6 cellular contexts compared by ENCODE assay signal in genomic region chr19:3479177-3479818, GRCh38. TPM values are rescaled to one million over a fixed set of nuclear protein-coding genes. Genes with fewer than 3 reads are reported as not detected.
DNase-seq lines count a peak whose midpoint lies in the region; ATAC-seq lines count a peak whose summit lies in the region.

No MANE protein-coding gene starts in this region.

- H2AFZ ChIP-seq in Karpas-422 (ENCODE audit: low read length): no peak overlapping the region

- no peaks in the 10 kb centered on the region for H4K20me1 ChIP-seq in Karpas-422 (ENCODE audit: insufficient read depth, low read depth, low read length)

- DNase-seq in Karpas-422 (peak; percentile 89), pons (ENCODE audit: low spot score) (peak; percentile 52), NCI-H187 (lab: John Stamatoyannopoulos, UW) (no peak)

- H3K9me2 ChIP-seq in Karpas-422 (replicated peaks; ENCODE audit: insufficient read depth, low read length): no peaks in the 10 kb centered on the region

- peak overlapping the region; percentile 96; the same call in 1 of the 2 replicates for H3K27ac ChIP-seq in Karpas-422 (ENCODE audit: low read length)

- no peaks in the 10 kb centered on the region for H3K27me3 ChIP-seq in Karpas-422 (ENCODE audit: low read length)

- no peak overlapping the region for H3K4me3 ChIP-seq in Karpas-422 (ENCODE audit: low read length)

- H3K4me1 ChIP-seq in Karpas-422 (ENCODE audit: low read length): peaks cover 29% of the 10 kb centered on the region

- no peaks in the 10 kb centered on the region for H3K36me3 ChIP-seq in Karpas-422 (ENCODE audit: insufficient read depth, low read length)

- H3K79me2 ChIP-seq in Karpas-422 (ENCODE audit: low read length): no peaks in the 10 kb centered on the region

- peak; percentile 56 to 60 for ATAC-seq in activated CD4-positive, CD25-positive, alpha-beta regulatory T cell treated with anti-CD3 and anti-CD28 coated beads, Interleukin-2, amount 50 U/mL, for 24 hours
- ATAC-seq in HG03139 (IDR thresholded peaks at IDR 0.05; ENCODE audit: unreplicated experiment) (no peak), GM18870 (IDR thresholded peaks at IDR 0.05; ENCODE audit: unreplicated experiment) (no peak)

- H3K9ac ChIP-seq in Karpas-422 (ENCODE audit: low read length): no peak overlapping the region

- no peaks in the 10 kb centered on the region for H3K9me3 ChIP-seq in Karpas-422 (ENCODE audit: low read length)

- H3K4me2 ChIP-seq in Karpas-422 (ENCODE audit: low read depth, low read length, poor library complexity, severe bottlenecking): no peak overlapping the region

RNA-seq across cellular contexts. Expression of gene SMIM24, which starts 1.0 kb away (rescaled TPM):
- total RNA-seq in Karpas-422 (2014; rRNA removed; shearing (Covaris generic); ENCODE audit: low replicate concordance): 0.89 and 1.2 TPM in 2 replicates

RNA-seq across cellular contexts. Expression of gene SMIM44, which starts 3.9 kb away (rescaled TPM):
- not detected in 2 replicates for total RNA-seq in Karpas-422 (2014; rRNA removed; shearing (Covaris generic); ENCODE audit: low replicate concordance)

RNA-seq across cellular contexts. Expression of gene DOHH, which starts 21.2 kb away (rescaled TPM):
- total RNA-seq in Karpas-422 (2014; rRNA removed; shearing (Covaris generic); ENCODE audit: low replicate concordance): 0.89 and 10.4 TPM in 2 replicates

RNA-seq across cellular contexts. Expression of gene FZR1, which starts 26.8 kb away (rescaled TPM):
- 22.8 and 41.6 TPM in 2 replicates for total RNA-seq in Karpas-422 (2014; rRNA removed; shearing (Covaris generic); ENCODE audit: low replicate concordance)

RNA-seq across cellular contexts. Expression of gene TEKTIP1, which starts 59.7 kb away (rescaled TPM):
- total RNA-seq in Karpas-422 (2014; rRNA removed; shearing (Covaris generic); ENCODE audit: low replicate concordance): 0.29 TPM in 1 of 2 replicates, not detected in the other

Comparison
In these comparisons a context has a peak if more than half of its experiments do, and no peak if none do; other contexts are left out.
1. DNase-seq: peak in Karpas-422 (single experiment) and pons (single experiment); none in NCI-H187 (0 of 2).
2. ATAC-seq: peak in activated CD4-positive, CD25-positive, alpha-beta regulatory T cell treated with anti-CD3 and anti-CD28 coated beads, Interleukin-2, amount 50 U/mL, for 24 hours (2 of 2); none in HG03139 (single experiment) and GM18870 (single experiment).